Comparison of ENCODE assay signal across 1 cellular context in genomic region chr17:21003007-21003621, GRCh38.
TF ChIP-seq lines count a peak whose summit lies in the region.

No MANE protein-coding gene starts in this region.

TF ChIP-seq in WTC11, 78 proteins besides CTCF, POLR2A, EP300 and RAD21 (continued from another document):
- TF ChIP-seq, protein P1, sequence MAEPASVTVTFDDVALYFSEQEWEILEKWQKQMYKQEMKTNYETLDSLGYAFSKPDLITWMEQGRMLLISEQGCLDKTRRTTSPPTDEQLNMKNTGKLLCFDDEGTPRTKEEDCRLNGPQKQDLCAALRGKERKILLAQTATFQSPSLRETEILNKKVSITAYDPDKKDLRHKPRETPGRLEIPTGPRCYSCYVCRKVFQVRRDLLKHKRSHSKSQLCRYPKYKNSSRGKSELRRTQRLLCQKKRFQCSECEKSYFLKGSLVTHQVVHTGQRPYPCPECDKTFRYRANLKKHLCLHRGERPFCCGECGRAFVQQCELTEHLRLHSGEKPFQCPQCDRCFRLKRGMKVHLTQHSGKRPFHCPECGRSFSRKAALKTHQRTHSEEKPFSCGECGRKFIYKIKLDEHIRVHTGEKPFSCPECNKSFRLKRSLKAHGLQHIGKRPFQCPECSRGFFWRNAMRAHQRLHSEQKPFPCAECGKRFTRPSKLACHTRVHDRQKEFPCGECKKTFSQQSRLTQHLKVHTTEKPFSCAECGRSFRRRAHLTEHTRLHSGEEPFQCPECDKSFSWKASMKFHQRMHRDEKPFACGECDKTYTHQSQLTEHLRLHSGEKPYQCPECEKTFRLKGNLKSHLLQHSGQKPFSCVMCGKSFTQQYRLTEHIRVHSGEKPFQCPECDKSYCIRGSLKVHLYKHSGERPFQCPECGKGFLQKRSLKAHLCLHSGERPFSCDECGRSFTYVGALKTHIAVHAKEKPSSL (CRISPR knock-in tag; conservative IDR thresholded peaks at IDR 0.05): no peak
- TF ChIP-seq ZNF263 (CRISPR knock-in tag; IDR thresholded peaks at IDR 0.05; ENCODE audit: low read depth): no peak
- no peak for TF ChIP-seq RORB (CRISPR knock-in tag; IDR thresholded peaks at IDR 0.05)
- TF ChIP-seq FOXP1 (CRISPR knock-in tag; IDR thresholded peaks at IDR 0.05; ENCODE audit: borderline replicate concordance): no peak
- TF ChIP-seq ERG (CRISPR knock-in tag; IDR thresholded peaks at IDR 0.05): no peak
- TF ChIP-seq, protein P2, sequence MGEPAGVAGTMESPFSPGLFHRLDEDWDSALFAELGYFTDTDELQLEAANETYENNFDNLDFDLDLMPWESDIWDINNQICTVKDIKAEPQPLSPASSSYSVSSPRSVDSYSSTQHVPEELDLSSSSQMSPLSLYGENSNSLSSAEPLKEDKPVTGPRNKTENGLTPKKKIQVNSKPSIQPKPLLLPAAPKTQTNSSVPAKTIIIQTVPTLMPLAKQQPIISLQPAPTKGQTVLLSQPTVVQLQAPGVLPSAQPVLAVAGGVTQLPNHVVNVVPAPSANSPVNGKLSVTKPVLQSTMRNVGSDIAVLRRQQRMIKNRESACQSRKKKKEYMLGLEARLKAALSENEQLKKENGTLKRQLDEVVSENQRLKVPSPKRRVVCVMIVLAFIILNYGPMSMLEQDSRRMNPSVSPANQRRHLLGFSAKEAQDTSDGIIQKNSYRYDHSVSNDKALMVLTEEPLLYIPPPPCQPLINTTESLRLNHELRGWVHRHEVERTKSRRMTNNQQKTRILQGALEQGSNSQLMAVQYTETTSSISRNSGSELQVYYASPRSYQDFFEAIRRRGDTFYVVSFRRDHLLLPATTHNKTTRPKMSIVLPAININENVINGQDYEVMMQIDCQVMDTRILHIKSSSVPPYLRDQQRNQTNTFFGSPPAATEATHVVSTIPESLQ (CRISPR knock-in tag; IDR thresholded peaks at IDR 0.05): no peak
- no peak for TF ChIP-seq ZMAT4 (CRISPR knock-in tag; IDR thresholded peaks at IDR 0.05)
